8 cellular contexts compared by ENCODE assay signal in the genomic region with DNA sequence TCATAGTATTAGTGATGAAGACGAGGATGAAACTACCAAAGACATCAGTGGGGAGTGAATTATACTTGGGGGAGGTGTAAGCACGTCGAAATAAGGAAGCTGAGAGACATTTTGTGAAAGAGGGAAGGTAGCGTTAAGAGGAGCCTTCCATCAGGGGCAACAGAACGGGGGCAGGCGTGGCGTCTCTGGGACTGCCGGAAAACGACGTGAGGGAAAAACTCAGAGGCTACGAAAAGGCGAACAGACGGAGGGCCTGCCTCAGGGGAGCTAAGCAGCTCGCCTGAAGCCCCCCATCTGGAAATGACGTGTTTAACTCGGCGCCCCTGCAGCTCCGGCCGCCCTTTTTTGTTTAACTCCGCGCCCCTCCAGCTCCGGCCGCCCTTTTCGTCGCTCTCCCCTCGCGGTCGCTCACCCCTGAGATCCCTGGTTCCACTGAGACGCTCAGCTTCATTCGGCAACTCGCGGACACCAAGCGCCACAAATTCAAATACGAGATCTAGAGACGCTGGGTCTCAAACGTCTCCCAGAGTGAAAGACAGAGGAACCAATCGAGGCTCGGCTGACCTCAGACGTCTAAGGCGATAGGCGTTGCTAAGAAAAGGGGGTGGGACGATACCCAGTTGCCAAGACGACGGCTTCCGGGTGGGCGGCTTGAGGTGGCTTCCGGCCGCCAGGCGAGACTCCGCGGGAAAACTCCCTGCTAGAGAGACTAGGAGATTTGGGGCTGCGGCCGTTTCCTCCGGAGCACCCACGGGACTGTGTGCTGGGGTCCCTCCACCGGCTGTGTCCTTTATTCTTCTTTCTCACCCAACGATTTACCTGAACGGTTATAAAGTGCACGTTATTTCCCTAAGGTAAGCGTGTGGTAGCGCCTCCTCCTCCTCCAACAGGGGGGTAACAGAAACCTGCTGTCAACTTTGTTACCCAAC.
DNase-seq lines count a peak whose midpoint lies in the region; ATAC-seq, FAIRE-seq and TF ChIP-seq lines count a peak whose summit lies in the region.

No MANE protein-coding gene starts in this region.

- H4K91ac ChIP-seq in H1 (replicated peaks; ENCODE audit: insufficient read length, low read length) (peak overlapping the region; percentile 66), mesenchymal stem cell (ENCODE audit: low read length) (no peak overlapping the region)

- H2BK15ac ChIP-seq in H1 (ENCODE audit: low read length), result no peak overlapping the region
- no peak overlapping the region for H2BK15ac ChIP-seq in mesenchymal stem cell (ENCODE audit: low read depth, poor library complexity, severe bottlenecking)

- no peak for TF ChIP-seq EP300 in H1 (IDR thresholded peaks at IDR 0.05; ENCODE audit: borderline replicate concordance in 1 of 2, low read depth in 2 of 2, low read length in 2 of 2)

- H3K4me2 ChIP-seq in H1 (ENCODE audit: insufficient read depth in 1 of 2, low read depth in 2 of 2, low read length in 2 of 2) (peak overlapping the region; percentile 78 to 99), mesenchymal stem cell (ENCODE audit: low read length, poor library complexity, severe bottlenecking) (peak overlapping the region; percentile 99)

- H2BK5ac ChIP-seq in H1 (ENCODE audit: low read depth, low read length) (peak overlapping the region; percentile 73), mesenchymal stem cell (ENCODE audit: low read depth, low read length, poor library complexity, severe bottlenecking) (no peak overlapping the region)

- peak; percentile 99 for DNase-seq in COR-L47 (lab: John Stamatoyannopoulos, UW)
- peak; percentile 96 for DNase-seq in HT-29 (ENCODE audit: low spot score)
- DNase-seq in NK-92 treated with Interleukin-12 subunit alpha and Interleukin-12 subunit beta, amount 100 ng/mL, for 24 hours (lab: John Stamatoyannopoulos, UW), result peak; percentile 87
- DNase-seq in activated CD8-positive, alpha-beta memory T cell treated with anti-CD3 and anti-CD28 coated beads for 4 hours (ENCODE audit: low read depth in 2 of 2), result peak; percentile 92 to 93
- peak; percentile 90 to 93 for DNase-seq in H1 (ENCODE audit: low read depth in 1 of 2, low spot score in 2 of 2)
- peak; percentile 99 for DNase-seq in mesenchymal stem cell
- peak; percentile 85 for DNase-seq in stimulated activated CD8-positive, alpha-beta memory T cell treated with anti-CD3 and anti-CD28 coated beads, Interleukin-12 subunit alpha, Interleukin-12 subunit beta, amount 100 ng/mL, for 24 hours (ENCODE audit: extremely low read depth)

- POLR2A ChIA-PET in H1 (lab: Charles Lee; ENCODE audit: partially characterized antibody), result interaction anchor here (0.8 to 2.4 kb wide), 7 partner anchors 11 to 65 kb away, joined by 3 to 8 read pairs (median 5); no protein-coding TSS in a partner anchor

- H4K8ac ChIP-seq in H1 (ENCODE audit: extremely low read depth, insufficient read depth, low read length) (peak overlapping the region; percentile 95; the same call in 1 of the 2 replicates), mesenchymal stem cell (ENCODE audit: low read length) (no peak overlapping the region)

- H3K27ac ChIP-seq in H1 (ENCODE audit: low read depth, low read length), result peak overlapping the region; percentile 85
- no peak overlapping the region for H3K27ac ChIP-seq in mesenchymal stem cell (ENCODE audit: low read length, poor library complexity, severe bottlenecking)

- no peak overlapping the region for H2BK20ac ChIP-seq in H1 (ENCODE audit: low read length)

- no peaks in the 10 kb centered on the region for H4K20me1 ChIP-seq in H1 (replicated peaks in 1 of 2; ENCODE audit: control insufficient read depth in 1 of 2, insufficient read depth in 2 of 2, low read length in 2 of 2)

- no peak; a peak in 1 of 4 replicates for TF ChIP-seq RAD21 in H1 (IDR thresholded peaks at IDR 0.05 in 1 of 2, conservative IDR thresholded peaks at IDR 0.05 in 1 of 2; ENCODE audit: low read depth in 2 of 2, low read length in 2 of 2)

- H3K18ac ChIP-seq in H1 (ENCODE audit: extremely low read depth, low read length), result peak overlapping the region; percentile 93
- peak overlapping the region; percentile 2 to 43 for H3K18ac ChIP-seq in mesenchymal stem cell (ENCODE audit: low read depth in 1 of 2, low read length in 2 of 2)

- H3K9me3 ChIP-seq in H1 (ENCODE audit: insufficient read depth in 2 of 2, low read depth in 1 of 2, low read length in 1 of 2) (no peaks in the 10 kb centered on the region), mesenchymal stem cell (ENCODE audit: control insufficient read depth, low read length) (no peaks in the 10 kb centered on the region)

- H3K23me2 ChIP-seq in H1 (ENCODE audit: low read depth, low read length), result peaks cover 5% of the 10 kb centered on the region

- no peak for TF ChIP-seq CTCF in H1 (IDR thresholded peaks at IDR 0.05; ENCODE audit: control extremely low read depth in 1 of 3, insufficient read depth in 1 of 3, low read depth in 1 of 3, low read length in 3 of 3)

- H3K56ac ChIP-seq in H1 (replicated peaks; ENCODE audit: insufficient read length, low read depth, low read length), result peak overlapping the region; percentile 63

- H3K14ac ChIP-seq in H1 (ENCODE audit: insufficient read length), result peak overlapping the region; percentile 35
- H3K14ac ChIP-seq in mesenchymal stem cell (ENCODE audit: low read length in 2 of 2), result peak overlapping the region in 1 of 2 experiments; percentile 81

- H3K4me1 ChIP-seq in H1 (replicated peaks in 1 of 4; ENCODE audit: control insufficient read depth in 3 of 4, insufficient read depth in 4 of 4, low read length in 3 of 4) (peaks cover 0 to 4% (median 0%) of the 10 kb centered on the region in 4 experiments; a peak in 2 of 7 replicates), mesenchymal stem cell (ENCODE audit: control insufficient read depth, insufficient read depth, low read depth, low read length) (no peaks in the 10 kb centered on the region)

- H3K4me3 ChIP-seq in H1 (ENCODE audit: extremely low read depth in 1 of 4, insufficient read depth in 2 of 4, low read depth in 3 of 4, low read length in 4 of 4) (peak overlapping the region; percentile 83 to 100 (median 89)), mesenchymal stem cell (ENCODE audit: insufficient read depth in 1 of 2, low read depth in 1 of 2, low read length in 2 of 2) (peak overlapping the region; percentile 94 to 97)

- H2AFZ ChIP-seq in H1 (ENCODE audit: low read length), result peak overlapping the region; percentile 83
- H2AFZ ChIP-seq in mesenchymal stem cell (ENCODE audit: low read depth, low read length), result peak overlapping the region; percentile 95

- ATAC-seq in GM21360 (IDR thresholded peaks at IDR 0.05; ENCODE audit: unreplicated experiment), result peak; percentile 99

- H2BK12ac ChIP-seq in H1 (ENCODE audit: low read depth, low read length) (no peak overlapping the region; the same call in 1 of the 2 replicates), mesenchymal stem cell (ENCODE audit: low read length in 2 of 2) (no peak overlapping the region)

- H3K79me1 ChIP-seq in H1 (ENCODE audit: low read depth, low read length) (no peaks in the 10 kb centered on the region), mesenchymal stem cell (replicated peaks; ENCODE audit: low read length, poor library complexity, severe bottlenecking) (peaks cover 7% of the 10 kb centered on the region)

- H3K9ac ChIP-seq in H1 (replicated peaks in 1 of 4; ENCODE audit: extremely low read depth in 1 of 4, low read depth in 3 of 4, low read length in 3 of 4) (peak overlapping the region; percentile 76 to 95 (median 82)), mesenchymal stem cell (ENCODE audit: low read length) (peak overlapping the region; percentile 90)

- H3K27me3 ChIP-seq in H1 (replicated peaks in 1 of 4; ENCODE audit: control insufficient read depth in 3 of 4, extremely low read depth in 1 of 4, insufficient read depth in 3 of 4, low read length in 3 of 4) (no peaks in the 10 kb centered on the region; a peak in 1 of 7 replicates), mesenchymal stem cell (ENCODE audit: control insufficient read depth in 1 of 2, insufficient read depth in 1 of 2, low read length in 2 of 2) (no peaks in the 10 kb centered on the region)

- peak; percentile 78 for FAIRE-seq in H1 (lab: Jason Lieb, UNC)

- H3K79me2 ChIP-seq in H1 (ENCODE audit: control insufficient read depth in 1 of 2, insufficient read depth in 2 of 2, low read length in 2 of 2), result peaks cover 0 to 45% of the 10 kb centered on the region in 2 experiments; a peak in 2 of 4 replicates

- H2BK120ac ChIP-seq in H1 (replicated peaks; ENCODE audit: low read depth, low read length), result no peak overlapping the region
- no peak overlapping the region for H2BK120ac ChIP-seq in mesenchymal stem cell (ENCODE audit: low read depth, low read length)

- CTCF ChIA-PET in H1 (lab: Charles Lee; ENCODE audit: partially characterized antibody), result interaction anchor here (0.7 to 1.3 kb wide), 2 partner anchors 182 to 1607 kb away, joined by 3 read pairs; no protein-coding TSS in a partner anchor

- H3K36me3 ChIP-seq in H1 (ENCODE audit: control insufficient read depth in 2 of 4, insufficient read depth in 4 of 4, low read length in 3 of 4) (no peaks in the 10 kb centered on the region), mesenchymal stem cell (ENCODE audit: control insufficient read depth in 1 of 2, insufficient read depth in 2 of 2, low read depth in 1 of 2, low read length in 2 of 2) (no peaks in the 10 kb centered on the region)

- TF ChIP-seq POLR2A in H1 (IDR thresholded peaks at IDR 0.05; ENCODE audit: control extremely low read depth in 1 of 2, low read depth in 2 of 2, low read length in 2 of 2), result peak in 1 of 2 experiments; percentile 91; a peak in 2 of 3 replicates

- H3K4ac ChIP-seq in H1 (replicated peaks; ENCODE audit: insufficient read length, low read depth, low read length) (no peak overlapping the region), mesenchymal stem cell (ENCODE audit: low read depth in 1 of 2, low read length in 2 of 2) (peak overlapping the region in 1 of 2 experiments; percentile 24)

- no peak overlapping the region for H3K23ac ChIP-seq in H1 (ENCODE audit: insufficient read length)
- H3K23ac ChIP-seq in mesenchymal stem cell (ENCODE audit: low read length in 2 of 2), result peak overlapping the region in 1 of 2 experiments; percentile 32

- peak overlapping the region; percentile 92 for H4K5ac ChIP-seq in H1 (ENCODE audit: insufficient read length, low read depth, low read length)

- WGBS in H1 (ENCODE audit: extremely low coverage in 1 of 2, insufficient coverage in 1 of 2, insufficient read length in 1 of 2, insufficient replicate concordance in 2 of 2, low coverage in 1 of 2, low lambda C conversion rate in 2 of 2, missing lambda C conversion rate in 1 of 2), 2 experiments, result 2% methylated on average over 58 of the region's 61 CpGs; no CpG with 5 or more reads in 1 of the 2 experiments
- WGBS in mesenchymal stem cell, result under 1% methylated on average over 61 of the region's 61 CpGs

- no peak overlapping the region for H2AK5ac ChIP-seq in H1 (ENCODE audit: low read depth, low read length)
- H2AK5ac ChIP-seq in mesenchymal stem cell (ENCODE audit: low read length, severe bottlenecking), result no peak overlapping the region

TF ChIP-seq in H1, 55 proteins besides CTCF, POLR2A, EP300 and RAD21 (continues in another document):
- TF ChIP-seq SP2 (IDR thresholded peaks at IDR 0.05; ENCODE audit: low read length), result peak; percentile 76
- no peak for TF ChIP-seq SIX5 (IDR thresholded peaks at IDR 0.05; ENCODE audit: low read depth, low read length)
